2 cellular contexts compared by ENCODE assay signal in genomic region chr4:122832732-122833131, GRCh38.
TF ChIP-seq lines count a peak whose summit lies in the region.

No MANE protein-coding gene starts in this region.

TF ChIP-seq in SK-N-SH, 30 proteins besides CTCF, POLR2A, EP300 and RAD21 (continued from another document):
- TF ChIP-seq REST (IDR thresholded peaks at IDR 0.05; ENCODE audit: low read depth, low read length), result no peak
- TF ChIP-seq CHD2 (IDR thresholded peaks at IDR 0.05; ENCODE audit: low read length, partially characterized antibody), result no peak
- TF ChIP-seq ELF1 (IDR thresholded peaks at IDR 0.05), result no peak
- no peak for TF ChIP-seq YY1 (IDR thresholded peaks at IDR 0.05; ENCODE audit: low read depth)
- no peak for TF ChIP-seq PBX3 (IDR thresholded peaks at IDR 0.05)
- TF ChIP-seq RCOR1 (IDR thresholded peaks at IDR 0.05; ENCODE audit: low read length), result no peak
- TF ChIP-seq TEAD4 (IDR thresholded peaks at IDR 0.05; ENCODE audit: borderline replicate concordance, insufficient read depth), result no peak
- TF ChIP-seq MXI1 (IDR thresholded peaks at IDR 0.05; ENCODE audit: low read depth, low read length), result no peak
- TF ChIP-seq FOXM1 (IDR thresholded peaks at IDR 0.05; ENCODE audit: low read depth), result no peak
- no peak for TF ChIP-seq GATA2 (CRISPR knock-in tag; IDR thresholded peaks at IDR 0.05)
- TF ChIP-seq SIN3A (IDR thresholded peaks at IDR 0.05; ENCODE audit: borderline replicate concordance, low read depth, low read length), result no peak
- TF ChIP-seq NRF1 (IDR thresholded peaks at IDR 0.05; ENCODE audit: low read depth, low read length), result no peak

TF ChIP-seq in SK-N-SH treated with all-trans-retinoic acid at 6 μM for 48 hours, 23 proteins besides CTCF, POLR2A, EP300 and RAD21 (continued from another document):
- TF ChIP-seq TSHZ2 (CRISPR knock-in tag; IDR thresholded peaks at IDR 0.05), result no peak
- TF ChIP-seq ZNF565 (CRISPR knock-in tag; conservative IDR thresholded peaks at IDR 0.05; ENCODE audit: low read depth), result no peak
- TF ChIP-seq PATZ1 (CRISPR knock-in tag; IDR thresholded peaks at IDR 0.05; ENCODE audit: borderline replicate concordance), result no peak
- TF ChIP-seq ZFP30 (CRISPR knock-in tag; IDR thresholded peaks at IDR 0.05), result no peak
- TF ChIP-seq SNAI2 (CRISPR knock-in tag; IDR thresholded peaks at IDR 0.05), result no peak
- no peak for TF ChIP-seq POU6F1 (CRISPR knock-in tag; IDR thresholded peaks at IDR 0.05; ENCODE audit: borderline replicate concordance, low read depth)
TF ChIP-seq in SK-N-SH treated with all-trans-retinoic acid at 6 μM for 48 hours: peak in this region for 0.
